10 cellular contexts compared by ENCODE assay signal in genomic region chr10:124650820-124651401, GRCh38.
DNase-seq lines count a peak whose midpoint lies in the region; ATAC-seq and TF ChIP-seq lines count a peak whose summit lies in the region.
"Had no signal": no experiment of that assay in that cellular context is flagged by ENCODE, and none has a peak within 500 bp of the region (broad histone marks: within the 10 kb centered on the region; RNA-seq: fewer than 3 reads in every experiment).

No MANE protein-coding gene starts in this region.

- H3K27ac ChIP-seq in breast epithelium: peak overlapping the region; percentile 13 to 43
- no peak overlapping the region for H3K27ac ChIP-seq in mammary epithelial cell (ENCODE audit: insufficient read depth, low read depth, low read length)
- peak overlapping the region; percentile 37 to 87 (median 77) for H3K27ac ChIP-seq in upper lobe of left lung
- H3K27ac ChIP-seq: 22Rv1 had no signal

- peaks cover 13% of the 10 kb centered on the region for H3K36me3 Mint-ChIP-seq in activated T-helper 1 cell treated with anti-CD3 and anti-CD28 coated beads, Interleukin-12 subunit alpha, Interleukin-12 subunit beta, Interleukin-2, Interleukin-4 antibody, amounts not matched to agents 30 ng/mL and 10 ng/mL and 1 ng/mL, durations not matched to agents 14 hours and 24 hours and 36 hours (ENCODE audit: low read depth)
- peaks cover 0 to 8% of the 10 kb centered on the region in 2 donors for H3K36me3 Mint-ChIP-seq in naive B cell

- TF ChIP-seq POLR2A in breast epithelium (IDR thresholded peaks at IDR 0.05) (no peak), upper lobe of left lung (IDR thresholded peaks at IDR 0.05) (no peak)

- no peak for TF ChIP-seq CTCF in breast epithelium (IDR thresholded peaks at IDR 0.05)
- TF ChIP-seq CTCF in mammary epithelial cell (conservative IDR thresholded peaks at IDR 0.05 in 1 of 2, IDR thresholded peaks at IDR 0.05 in 1 of 2; ENCODE audit: extremely low read depth in 1 of 2, insufficient read depth in 1 of 2, low read depth in 1 of 2, low read length in 2 of 2): no peak
- no peak for TF ChIP-seq CTCF in upper lobe of left lung (IDR thresholded peaks at IDR 0.05)

- H3K9me3 Mint-ChIP-seq in activated T-helper 1 cell treated with anti-CD3 and anti-CD28 coated beads, Interleukin-12 subunit alpha, Interleukin-12 subunit beta, Interleukin-2, Interleukin-4 antibody, amounts not matched to agents 30 ng/mL and 10 ng/mL and 1 ng/mL, durations not matched to agents 14 hours and 24 hours and 36 hours: no peaks in the 10 kb centered on the region
- H3K9me3 Mint-ChIP-seq in naive B cell: peaks cover 0 to 2% (median 0%) of the 10 kb centered on the region in 7 donors

- no peak for TF ChIP-seq EP300 in upper lobe of left lung (IDR thresholded peaks at IDR 0.05)

- H3K4me3 ChIP-seq in breast epithelium (no peak overlapping the region), mammary epithelial cell (replicated peaks in 1 of 3; ENCODE audit: insufficient read depth in 1 of 3, low read depth in 2 of 3, low read length in 3 of 3) (no peak overlapping the region), upper lobe of left lung (no peak overlapping the region)

- H3K27ac Mint-ChIP-seq in activated T-helper 1 cell treated with anti-CD3 and anti-CD28 coated beads, Interleukin-12 subunit alpha, Interleukin-12 subunit beta, Interleukin-2, Interleukin-4 antibody, amounts not matched to agents 30 ng/mL and 10 ng/mL and 1 ng/mL, durations not matched to agents 14 hours and 24 hours and 36 hours: peak overlapping the region; percentile 66
- H3K27ac Mint-ChIP-seq in naive B cell: peak overlapping the region; percentile 90 to 97 (median 94)

- H3K27me3 Mint-ChIP-seq in activated T-helper 1 cell treated with anti-CD3 and anti-CD28 coated beads, Interleukin-12 subunit alpha, Interleukin-12 subunit beta, Interleukin-2, Interleukin-4 antibody, amounts not matched to agents 30 ng/mL and 10 ng/mL and 1 ng/mL, durations not matched to agents 14 hours and 24 hours and 36 hours (ENCODE audit: insufficient read depth): no peaks in the 10 kb centered on the region
- H3K27me3 Mint-ChIP-seq in naive B cell: no peaks in the 10 kb centered on the region

- no TSS peak for BruUV-seq in mammary epithelial cell (replicated peaks; lab: Mats Ljungman, UMichigan)

- peak overlapping the region; percentile 59 for H3K4me3 Mint-ChIP-seq in activated T-helper 1 cell treated with anti-CD3 and anti-CD28 coated beads, Interleukin-12 subunit alpha, Interleukin-12 subunit beta, Interleukin-2, Interleukin-4 antibody, amounts not matched to agents 30 ng/mL and 10 ng/mL and 1 ng/mL, durations not matched to agents 14 hours and 24 hours and 36 hours
- peak overlapping the region; percentile 29 to 88 (median 72) for H3K4me3 Mint-ChIP-seq in naive B cell

- no peak overlapping the region for H2AFZ ChIP-seq in mammary epithelial cell (ENCODE audit: low read depth, low read length)

- CTCF ChIA-PET in mammary epithelial cell (lab: Charles Lee; ENCODE audit: low non-redundant PET): no interaction called here

- dilution Hi-C loops in mammary epithelial cell (cut with HindIII; ENCODE audit: low sequenced_read_pairs): no loop called here

- H4K20me1 ChIP-seq in mammary epithelial cell (ENCODE audit: insufficient read depth, low read length): no peaks in the 10 kb centered on the region

- peaks cover 6 to 19% of the 10 kb centered on the region in 2 donors for H3K4me1 ChIP-seq in breast epithelium
- peaks cover 69% of the 10 kb centered on the region for H3K4me1 ChIP-seq in mammary epithelial cell (ENCODE audit: insufficient read depth, low read length)
- H3K4me1 ChIP-seq in upper lobe of left lung: peaks cover 70 to 97% (median 83%) of the 10 kb centered on the region in 4 donors

- H3K4me2 ChIP-seq in mammary epithelial cell (ENCODE audit: insufficient read depth, low read depth, low read length): no peak overlapping the region

- in situ Hi-C loops in mammary epithelial cell (cut with MboI; ENCODE audit: low sequenced_read_pairs in 2 of 2): no loop called here

- H3K9ac ChIP-seq in mammary epithelial cell (ENCODE audit: insufficient read depth, low read length): no peak overlapping the region

- 98% methylated on average over 13 of the region's 13 CpGs for WGBS in mammary epithelial cell (ENCODE audit: low coverage, missing lambda C conversion rate)
- WGBS in upper lobe of left lung, 2 donors: 66 to 77% methylated on average over 10 to 13 of the region's 13 CpGs

- H3K4me1 Mint-ChIP-seq in activated T-helper 1 cell treated with anti-CD3 and anti-CD28 coated beads, Interleukin-12 subunit alpha, Interleukin-12 subunit beta, Interleukin-2, Interleukin-4 antibody, amounts not matched to agents 30 ng/mL and 10 ng/mL and 1 ng/mL, durations not matched to agents 14 hours and 24 hours and 36 hours (ENCODE audit: low read depth): peaks cover 79% of the 10 kb centered on the region
- H3K4me1 Mint-ChIP-seq in naive B cell: peaks cover 82 to 98% (median 92%) of the 10 kb centered on the region in 3 donors

- intact Hi-C loops in breast epithelium (cut with DNase I; ENCODE audit: low total_unique reads): loop anchor here (10.0 kb wide), 1 partner anchor 84 kb away; no protein-coding TSS in a partner anchor
- intact Hi-C loops in mammary epithelial cell (cut with micrococcal nuclease): no loop called here
- intact Hi-C loops in activated T-helper 1 cell treated with anti-CD3 and anti-CD28 coated beads, Interleukin-12 subunit alpha, Interleukin-12 subunit beta, Interleukin-2, Interleukin-4 antibody, amounts not matched to agents 30 ng/mL and 10 ng/mL and 1 ng/mL, durations not matched to agents 14 hours and 24 hours and 36 hours (cut with micrococcal nuclease): no loop called here

- H3K27me3 ChIP-seq in breast epithelium (no peaks in the 10 kb centered on the region), mammary epithelial cell (ENCODE audit: insufficient read depth, low read length) (no peaks in the 10 kb centered on the region), upper lobe of left lung (no peaks in the 10 kb centered on the region)

- no peaks in the 10 kb centered on the region for H3K9me3 ChIP-seq in breast epithelium
- H3K9me3 ChIP-seq in mammary epithelial cell (replicated peaks; ENCODE audit: insufficient read depth, low read length): no peaks in the 10 kb centered on the region
- no peaks in the 10 kb centered on the region for H3K9me3 ChIP-seq in upper lobe of left lung

- no peaks in the 10 kb centered on the region for H3K36me3 ChIP-seq in breast epithelium
- peaks cover 2% of the 10 kb centered on the region for H3K36me3 ChIP-seq in mammary epithelial cell (ENCODE audit: insufficient read depth, low read length)
- no peaks in the 10 kb centered on the region for H3K36me3 ChIP-seq in upper lobe of left lung

- DNase-seq in breast epithelium (ENCODE audit: low spot score in 2 of 2): no peak
- DNase-seq in mammary epithelial cell: no peak
- peak; percentile 40 for DNase-seq in activated T-helper 1 cell treated with anti-CD3 and anti-CD28 coated beads, Interleukin-12 subunit alpha, Interleukin-12 subunit beta, Interleukin-2, Interleukin-4 antibody, amounts not matched to agents 30 ng/mL and 10 ng/mL and 1 ng/mL, durations not matched to agents 14 hours and 24 hours and 36 hours (ENCODE audit: low spot score)
- no peak for DNase-seq in naive B cell
- DNase-seq in upper lobe of left lung: no peak
- no peak for DNase-seq in DMS79 (lab: John Stamatoyannopoulos, UW)
- no peak for DNase-seq in NCI-H524 (lab: John Stamatoyannopoulos, UW)
- no peak for DNase-seq in HPDE6-E6E7 (ENCODE audit: extremely low spot score)
- DNase-seq: cerebellar nuclear complex had no signal

- peaks cover 59% of the 10 kb centered on the region for H3K79me2 ChIP-seq in mammary epithelial cell (ENCODE audit: insufficient read depth, low read length)

- peak in 1 of 2 donors; percentile 22 for ATAC-seq in naive B cell (ENCODE audit: low read depth in 2 of 2)
- ATAC-seq in upper lobe of left lung (ENCODE audit: low FRiP score in 2 of 2): no peak
